In genomic region chr3:128145279-128145678, GRCh38 we compare ENCODE assay signal across 1 cellular context.
TF ChIP-seq lines count a peak whose summit lies in the region.

No MANE protein-coding gene starts in this region.

TF ChIP-seq in HepG2, 621 proteins besides CTCF, POLR2A, EP300 and RAD21:
- no peak for TF ChIP-seq FOSL1 (CRISPR knock-in tag; IDR thresholded peaks at IDR 0.05; ENCODE audit: borderline replicate concordance)
- TF ChIP-seq NFE2L2 (IDR thresholded peaks at IDR 0.05; ENCODE audit: low read length) = peak; percentile 40
- TF ChIP-seq CBX5 (CRISPR knock-in tag; IDR thresholded peaks at IDR 0.05; ENCODE audit: borderline replicate concordance) = no peak
- TF ChIP-seq IKZF1 (IDR thresholded peaks at IDR 0.05) = no peak
- TF ChIP-seq ZNF34 (CRISPR knock-in tag; IDR thresholded peaks at IDR 0.05; ENCODE audit: borderline replicate concordance) = no peak
- no peak for TF ChIP-seq HOXA9 (CRISPR knock-in tag; IDR thresholded peaks at IDR 0.05; ENCODE audit: borderline replicate concordance)
- no peak for TF ChIP-seq ZSCAN29 (CRISPR knock-in tag; conservative IDR thresholded peaks at IDR 0.05)
- TF ChIP-seq RFXAP (CRISPR knock-in tag; IDR thresholded peaks at IDR 0.05; ENCODE audit: borderline replicate concordance) = no peak
TF ChIP-seq in HepG2: peak in this region for 1.
